Comparison of ENCODE assay signal across 1 cellular context in genomic region chr1:19878637-19878985, GRCh38.
TF ChIP-seq lines count a peak whose summit lies in the region.

No MANE protein-coding gene starts in this region.

TF ChIP-seq in HepG2, 621 proteins besides CTCF, POLR2A, EP300 and RAD21 (continued from another document):
- TF ChIP-seq PRDM15 (CRISPR knock-in tag; IDR thresholded peaks at IDR 0.05) (no peak), TFE3 (CRISPR knock-in tag; IDR thresholded peaks at IDR 0.05) (no peak)
TF ChIP-seq in HepG2: peak in this region for 2.
